1 cellular context compared by ENCODE assay signal in genomic region chr4:21763865-21764264, GRCh38.
A peak's percentile ranks its signal among the peaks of the same experiment; 100 is the strongest.
TF ChIP-seq lines count a peak whose summit lies in the region.

No MANE protein-coding gene starts in this region.

TF ChIP-seq in SK-N-SH, 30 proteins besides CTCF, POLR2A, EP300 and RAD21 (continued from another document):
- TF ChIP-seq NFIC (IDR thresholded peaks at IDR 0.05; ENCODE audit: borderline replicate concordance) (no peak), YY1 (IDR thresholded peaks at IDR 0.05; ENCODE audit: low read depth) (no peak), POLR2AphosphoS5 (IDR thresholded peaks at IDR 0.05; ENCODE audit: low read depth, low read length) (peak; percentile 29; the same call in 1 of the 2 replicates), CHD2 (IDR thresholded peaks at IDR 0.05; ENCODE audit: low read length, partially characterized antibody) (peak; percentile 67), EZH2phosphoT487 (IDR thresholded peaks at IDR 0.05; ENCODE audit: borderline replicate concordance, low read depth) (no peak), USF1 (IDR thresholded peaks at IDR 0.05; ENCODE audit: borderline replicate concordance, low read depth) (no peak), SIN3A (IDR thresholded peaks at IDR 0.05; ENCODE audit: borderline replicate concordance, low read depth, low read length) (no peak), GATA2 (CRISPR knock-in tag; IDR thresholded peaks at IDR 0.05) (peak; percentile 87), FOXM1 (IDR thresholded peaks at IDR 0.05; ENCODE audit: low read depth) (0 out of 2 replicates have a peak, but pooled peaks have one; percentile 32), JUND (IDR thresholded peaks at IDR 0.05) (0 out of 2 replicates have a peak, but pooled peaks have one; percentile 5), NRF1 (IDR thresholded peaks at IDR 0.05; ENCODE audit: low read depth, low read length) (no peak), MEF2A (IDR thresholded peaks at IDR 0.05; ENCODE audit: borderline replicate concordance, low read depth) (no peak), RFX5 (IDR thresholded peaks at IDR 0.05; ENCODE audit: low read length) (no peak), REST (IDR thresholded peaks at IDR 0.05; ENCODE audit: low read depth, low read length) (no peak), ELF1 (IDR thresholded peaks at IDR 0.05) (no peak)
- TF ChIP-seq, protein P1, sequence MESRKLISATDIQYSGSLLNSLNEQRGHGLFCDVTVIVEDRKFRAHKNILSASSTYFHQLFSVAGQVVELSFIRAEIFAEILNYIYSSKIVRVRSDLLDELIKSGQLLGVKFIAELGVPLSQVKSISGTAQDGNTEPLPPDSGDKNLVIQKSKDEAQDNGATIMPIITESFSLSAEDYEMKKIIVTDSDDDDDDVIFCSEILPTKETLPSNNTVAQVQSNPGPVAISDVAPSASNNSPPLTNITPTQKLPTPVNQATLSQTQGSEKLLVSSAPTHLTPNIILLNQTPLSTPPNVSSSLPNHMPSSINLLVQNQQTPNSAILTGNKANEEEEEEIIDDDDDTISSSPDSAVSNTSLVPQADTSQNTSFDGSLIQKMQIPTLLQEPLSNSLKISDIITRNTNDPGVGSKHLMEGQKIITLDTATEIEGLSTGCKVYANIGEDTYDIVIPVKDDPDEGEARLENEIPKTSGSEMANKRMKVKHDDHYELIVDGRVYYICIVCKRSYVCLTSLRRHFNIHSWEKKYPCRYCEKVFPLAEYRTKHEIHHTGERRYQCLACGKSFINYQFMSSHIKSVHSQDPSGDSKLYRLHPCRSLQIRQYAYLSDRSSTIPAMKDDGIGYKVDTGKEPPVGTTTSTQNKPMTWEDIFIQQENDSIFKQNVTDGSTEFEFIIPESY (IDR thresholded peaks at IDR 0.05; ENCODE audit: borderline replicate concordance, low read depth), result no peak
TF ChIP-seq in SK-N-SH: peak in this region for 11.
